In genomic region chr6:72855471-72855870, GRCh38 we compare ENCODE assay signal across 25 cellular contexts.
DNase-seq lines count a peak whose midpoint lies in the region; ATAC-seq lines count a peak whose summit lies in the region.
"Had no signal": no experiment of that assay in that cellular context is flagged by ENCODE, and none has a peak within 500 bp of the region (broad histone marks: within the 10 kb centered on the region; RNA-seq: fewer than 3 reads in every experiment).

No MANE protein-coding gene starts in this region.

- in situ Hi-C loops in GM23248 (cut with MboI) (no loop called here), SK-MEL-5 (cut with HindIII; ENCODE audit: low pct_unique_long_range_greater_than_20kb, low sequenced_read_pairs) (no loop called here)

- H3K4me1 Mint-ChIP-seq in T-helper 17 cell = no peaks in the 10 kb centered on the region
- H3K4me1 Mint-ChIP-seq: CD4-positive, CD25-positive, alpha-beta regulatory T cell had no signal

- H3K4me2 ChIP-seq in GM23248 (ENCODE audit: unreplicated experiment) = no peak overlapping the region
- H3K4me2 ChIP-seq: KMS-11 had no signal

- no peak overlapping the region for H3K27ac Mint-ChIP-seq in T-helper 17 cell
- H3K27ac Mint-ChIP-seq: CD4-positive, CD25-positive, alpha-beta regulatory T cell; T-helper 1 cell treated with Interleukin-12 subunit alpha and Interleukin-12 subunit beta and Interleukin-4 antibody, amounts not matched to agents 30 μg/mL and 1 μg/mL, for 36 hours had no signal

- no peaks in the 10 kb centered on the region for H3K9me3 ChIP-seq in GM23248 (ENCODE audit: low read depth)
- no peaks in the 10 kb centered on the region for H3K9me3 ChIP-seq in T-helper 17 cell (ENCODE audit: control insufficient read depth, low read length, poor library complexity, severe bottlenecking)
- H3K9me3 ChIP-seq: Caco-2, Peyer's patch, SJCRH30 had no signal

- H3K27me3 Mint-ChIP-seq in T-helper 17 cell = no peaks in the 10 kb centered on the region
- H3K27me3 Mint-ChIP-seq: CD4-positive, CD25-positive, alpha-beta regulatory T cell had no signal

- H3K4me3 ChIP-seq in GM23248 = no peak overlapping the region
- H3K4me3 ChIP-seq: Peyer's patch, SJCRH30 had no signal

- peaks cover 10% of the 10 kb centered on the region; the same call in 1 of the 2 replicates for H3K79me2 ChIP-seq in GM23248 (ENCODE audit: insufficient read depth)

- H2AFZ ChIP-seq in GM23248 = no peak overlapping the region

- no peak overlapping the region for H3K27ac ChIP-seq in GM23248
- H3K27ac ChIP-seq: KMS-11, Peyer's patch, SJCRH30 had no signal

- H3K27me3 ChIP-seq in GM23248 (replicated peaks; ENCODE audit: insufficient read depth) = no peaks in the 10 kb centered on the region
- H3K27me3 ChIP-seq: Peyer's patch, SJCRH30 had no signal

- 0 out of 2 replicates have a peak, but pooled peaks cover under 1% of the 10 kb centered on the region for H3F3A ChIP-seq in GM23248 (ENCODE audit: insufficient read depth)

- H3K4me1 ChIP-seq in GM23248 (ENCODE audit: insufficient read depth) = peaks cover 11% of the 10 kb centered on the region
- H3K4me1 ChIP-seq: Caco-2, Peyer's patch, SJCRH30 had no signal

- H3K4me3 Mint-ChIP-seq in T-helper 17 cell = no peak overlapping the region
- H3K4me3 Mint-ChIP-seq: CD4-positive, CD25-positive, alpha-beta regulatory T cell; T-helper 1 cell treated with Interleukin-12 subunit alpha and Interleukin-12 subunit beta and Interleukin-4 antibody, amounts not matched to agents 30 μg/mL and 1 μg/mL, for 36 hours had no signal

- 73 to 77% methylated on average over 2 of the region's 2 CpGs for WGBS in GM23248 (ENCODE audit: low coverage in 1 of 2, low lambda C conversion rate in 2 of 2, missing lambda C conversion rate in 2 of 2), 2 experiments

- no peaks in the 10 kb centered on the region for H3K36me3 ChIP-seq in GM23248 (ENCODE audit: low read depth)
- H3K36me3 ChIP-seq: Peyer's patch, SJCRH30 had no signal

- peak; percentile 36 for DNase-seq in COLO829 (ENCODE audit: low spot score)
- DNase-seq in GM23248 = peak; percentile 30
- DNase-seq in SK-MEL-5 (ENCODE audit: low read depth, low spot score) = peak; percentile 42
- DNase-seq in fibroblast of peridontal ligament (ENCODE audit: extremely low read depth) = peak; percentile 17
- DNase-seq in stimulated activated naive CD4-positive, alpha-beta T cell (lab: John Stamatoyannopoulos, UW) = no peak
- no peak for DNase-seq in activated CD4-positive, alpha-beta T cell treated with anti-CD3 and anti-CD28 coated beads, Interleukin-2, amount 50 U/mL, for 4 hours
- no peak for DNase-seq in T-helper 17 cell
- DNase-seq: Caco-2; CD4-positive, CD25-positive, alpha-beta regulatory T cell; DMS 273 treated with DMSO at 0.1 percent for 48 hours; DND-41; GDM1; GOT3; MV-4-11; NCI-H1105 treated with DMSO at 0.1 percent for 48 hours; NCI-H2029 treated with DMSO at 0.1 percent for 48 hours; NCI-H2171; NCI-H345; NCI-H524 treated with DMSO at 0.1 percent for 48 hours; NCI-H82; Peyer's patch; SJCRH30 had no signal

- H3K9me2 ChIP-seq in GM23248 (ENCODE audit: insufficient read depth) = no peaks in the 10 kb centered on the region

- no peaks in the 10 kb centered on the region for H3K36me3 Mint-ChIP-seq in T-helper 17 cell (ENCODE audit: low read depth)
- H3K36me3 Mint-ChIP-seq: CD4-positive, CD25-positive, alpha-beta regulatory T cell had no signal

- ATAC-seq in T-helper 17 cell = no peak
- ATAC-seq in GM18498 (IDR thresholded peaks at IDR 0.05; ENCODE audit: unreplicated experiment) = no peak

- no peak overlapping the region for H3K9ac ChIP-seq in GM23248
- H3K9ac ChIP-seq: KMS-11 had no signal

- H4K20me1 ChIP-seq in GM23248 (ENCODE audit: insufficient read depth) = 0 out of 2 replicates have a peak, but pooled peaks cover 4% of the 10 kb centered on the region

Comparison
In these comparisons a context has a peak if more than half of its experiments do, and no peak if none do; other contexts are left out.
1. DNase-seq: peak in COLO829 (single experiment), GM23248 (single experiment), SK-MEL-5 (single experiment) and fibroblast of peridontal ligament (single experiment); none in stimulated activated naive CD4-positive, alpha-beta T cell (0 of 6), activated CD4-positive, alpha-beta T cell treated with anti-CD3 and anti-CD28 coated beads, Interleukin-2, amount 50 U/mL, for 4 hours (0 of 2) and T-helper 17 cell (0 of 3).